In the genomic region with DNA sequence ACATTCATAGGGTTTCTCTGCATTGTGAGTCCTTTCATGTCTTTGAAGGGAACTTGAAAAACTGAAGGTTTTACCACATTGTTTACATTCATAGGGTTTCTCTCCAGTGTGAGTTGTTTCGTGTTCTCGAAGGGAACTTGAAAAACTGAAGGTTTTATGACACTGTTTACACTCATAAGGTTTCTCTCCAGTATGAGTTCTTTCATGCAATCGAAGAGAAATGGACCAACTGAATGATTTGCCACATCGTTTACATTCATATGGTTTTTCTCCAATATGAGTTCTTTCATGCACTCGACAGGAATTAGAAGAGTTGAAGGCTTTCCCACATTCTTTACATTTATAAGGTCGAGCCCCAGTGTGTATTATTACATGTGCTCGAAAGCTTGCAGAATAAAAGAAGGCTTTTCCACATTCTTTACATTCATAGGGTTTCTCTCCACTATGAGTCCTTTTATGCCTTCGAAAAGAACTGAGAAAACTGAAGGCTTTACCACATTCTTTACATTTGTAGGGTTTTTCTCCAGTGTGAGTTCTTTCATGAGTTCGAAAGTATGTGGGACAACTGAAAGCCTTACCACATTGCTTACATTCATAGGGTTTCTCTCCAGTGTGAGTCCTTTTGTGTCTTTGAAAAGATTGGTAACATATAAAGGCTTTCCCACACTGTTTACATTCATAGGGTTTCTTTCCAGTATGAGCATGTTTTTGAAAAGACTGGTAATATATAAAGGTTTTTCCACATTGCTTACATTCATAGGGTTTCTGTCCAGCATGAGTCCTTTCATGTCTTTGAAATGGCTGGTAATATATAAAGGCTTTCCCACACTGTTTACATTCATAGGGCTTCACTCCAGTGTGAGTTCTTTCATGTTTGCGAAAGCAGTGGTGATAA, we compare ENCODE assay signal across 1 cellular context.
TF ChIP-seq lines count a peak whose summit lies in the region.

No MANE protein-coding gene starts in this region.

TF ChIP-seq in HepG2, 621 proteins besides CTCF, POLR2A, EP300 and RAD21:
- TF ChIP-seq ZNF274 (CRISPR knock-in tag; IDR thresholded peaks at IDR 0.05) (peak; percentile 49; the same call in 1 of the 2 replicates), REL (CRISPR knock-in tag; conservative IDR thresholded peaks at IDR 0.05) (no peak)
